16 cellular contexts compared by ENCODE assay signal in the genomic region with DNA sequence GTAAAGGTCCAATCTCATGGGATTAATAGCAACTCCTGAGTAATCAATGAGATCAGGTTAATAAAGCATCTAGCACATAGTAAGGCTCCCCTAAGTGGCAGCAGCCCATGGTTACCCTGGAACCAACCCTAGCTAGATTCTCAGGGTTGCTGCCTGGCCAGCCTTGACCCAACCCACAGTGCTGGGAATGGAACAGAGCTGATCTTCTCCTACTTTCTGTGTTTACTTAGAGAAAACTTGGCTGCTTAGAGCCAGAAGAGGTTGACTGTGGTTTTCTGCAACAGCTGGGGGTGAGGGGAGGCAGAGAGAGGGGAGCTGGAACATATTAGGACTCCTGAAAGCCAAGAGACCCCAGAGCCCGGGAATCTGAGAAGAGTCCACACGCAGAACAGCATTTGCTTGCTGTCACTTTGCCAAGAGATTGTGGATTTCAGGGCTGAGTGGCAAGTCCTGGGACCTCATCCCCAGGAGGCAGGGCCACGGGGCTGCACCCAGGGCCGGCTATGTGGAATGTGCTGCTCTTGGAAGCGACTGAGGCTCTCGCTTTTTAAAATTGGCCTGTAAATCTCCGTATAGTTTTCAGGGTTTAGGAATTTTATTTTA. TPM values are rescaled to one million over a fixed set of nuclear protein-coding genes. Genes with fewer than 3 reads are reported as not detected.
A peak's percentile ranks its signal among the peaks of the same experiment; 100 is the strongest.
DNase-seq lines count a peak whose midpoint lies in the region; ATAC-seq, FAIRE-seq and TF ChIP-seq lines count a peak whose summit lies in the region.
"Had no signal": no experiment of that assay in that cellular context is flagged by ENCODE, and none has a peak within 500 bp of the region (broad histone marks: within the 10 kb centered on the region; RNA-seq: fewer than 3 reads in every experiment).

No MANE protein-coding gene starts in this region.

- H3K27ac ChIP-seq in HCT116 (ENCODE audit: low read depth, low read length) (no peak overlapping the region), esophagus (ENCODE audit: low read depth in 2 of 2, low read length in 1 of 2) (peak overlapping the region; percentile 20 to 36), left lung (no peak overlapping the region)
- H3K27ac ChIP-seq: BLaER1, colonic mucosa, parathyroid adenoma had no signal

- DNase-seq in HCT116 (ENCODE audit: low read depth, low spot score) (no peak), left lung (peak in 1 of 2 donors; percentile 47), HTR-8/SVneo (ENCODE audit: insufficient read length, low spot score) (no peak), amniotic stem cell (lab: John Stamatoyannopoulos, UW) (no peak)
- DNase-seq in stimulated activated naive B cell treated with anti-CD40 and anti-IgM and Interleukin-4, amounts not matched to agents 10 μg/mL and 1 μg/mL and 100 μg/mL, for 72 hours, result no peak
- no peak for DNase-seq in activated CD4-positive, alpha-beta memory T cell treated with anti-CD3 and anti-CD28 coated beads, Interleukin-2, amount 10 ng/mL, durations not matched to agents 7 days and 5 days
- DNase-seq: activated CD4-positive, alpha-beta memory T cell treated with anti-CD3 and anti-CD28 coated beads for 36 hours; activated gamma-delta T cell; colonic mucosa; kidney glomerular epithelial cell; T-helper 9 cell had no signal

- TF ChIP-seq RAD21 in HCT116 (IDR thresholded peaks at IDR 0.05; ENCODE audit: low read depth), result no peak

- 0 out of 2 replicates have a peak overlapping the region, but pooled peaks have one; percentile 7 for H3K4me2 ChIP-seq in HCT116 (ENCODE audit: low read length)
- H3K4me2 ChIP-seq: BLaER1 had no signal

- intact Hi-C loops in HCT116 (cut with micrococcal nuclease) (no loop called here), left lung (cut with DNase I) (no loop called here)

- H4K20me1 ChIP-seq in HCT116 (ENCODE audit: insufficient read depth), result no peaks in the 10 kb centered on the region
- H4K20me1 ChIP-seq: BLaER1 had no signal

- FAIRE-seq in HTR-8/SVneo (lab: Jason Lieb, UNC), result no peak

- H3K4me1 ChIP-seq in HCT116 (ENCODE audit: control insufficient read depth in 1 of 2, insufficient read depth in 2 of 2, low read length in 2 of 2) (peaks cover 3 to 7% of the 10 kb centered on the region in 2 experiments; a peak in 3 of 4 replicates), esophagus (ENCODE audit: control insufficient read depth in 2 of 2, insufficient read depth in 2 of 2, low read length in 1 of 2) (peaks cover 8 to 9% of the 10 kb centered on the region in 2 donors), left lung (peaks cover 16 to 39% of the 10 kb centered on the region in 2 donors)
- H3K4me1 ChIP-seq: colonic mucosa, parathyroid adenoma had no signal

- H3K27me3 ChIP-seq in HCT116 (ENCODE audit: insufficient read depth, low read length) (no peaks in the 10 kb centered on the region), esophagus (ENCODE audit: control insufficient read depth in 1 of 2, insufficient read depth in 2 of 2, low read length in 2 of 2) (no peaks in the 10 kb centered on the region), left lung (no peaks in the 10 kb centered on the region)
- H3K27me3 ChIP-seq: BLaER1, colonic mucosa had no signal

- no peaks in the 10 kb centered on the region for H3K79me2 ChIP-seq in HCT116 (ENCODE audit: insufficient read depth, low read length)
- H3K79me2 ChIP-seq: parathyroid adenoma had no signal

- WGBS in esophagus, 2 donors, result 31 to 53% methylated on average over 7 of the region's 7 CpGs

- H3K9me3 ChIP-seq in HCT116 (ENCODE audit: control insufficient read depth in 1 of 2, insufficient read depth in 1 of 2, low read depth in 1 of 2, low read length in 2 of 2) (no peaks in the 10 kb centered on the region), esophagus (ENCODE audit: control insufficient read depth in 2 of 2, insufficient read depth in 1 of 2, low read depth in 1 of 2, low read length in 1 of 2) (no peaks in the 10 kb centered on the region), left lung (no peaks in the 10 kb centered on the region)
- H3K9me3 ChIP-seq: BLaER1, colonic mucosa had no signal

- POLR2A ChIA-PET in HCT116 (lab: Charles Lee), result no interaction called here
- POLR2A ChIA-PET in activated CD4-positive, alpha-beta memory T cell treated with anti-CD3 and anti-CD28 coated beads, Interleukin-2, amount 10 ng/mL, durations not matched to agents 7 days and 5 days (lab: Charles Lee), result interaction anchor here (0.5 kb wide), 1 partner anchor 224 kb away, joined by 3 read pairs; no protein-coding TSS in a partner anchor

- H3K9me3 Mint-ChIP-seq in stimulated activated naive B cell treated with anti-CD40 and anti-IgM and Interleukin-4, amounts not matched to agents 10 μg/mL and 1 μg/mL and 100 μg/mL, for 72 hours, result peaks cover 2 to 5% of the 10 kb centered on the region in 2 donors
- H3K9me3 Mint-ChIP-seq in activated CD4-positive, alpha-beta memory T cell treated with anti-CD3 and anti-CD28 coated beads, Interleukin-2, amount 10 ng/mL, durations not matched to agents 7 days and 5 days, result peaks cover 2% of the 10 kb centered on the region
- H3K9me3 Mint-ChIP-seq: activated CD4-positive, alpha-beta memory T cell treated with anti-CD3 and anti-CD28 coated beads for 36 hours had no signal

- RAD21 ChIA-PET in HCT116 (lab: Charles Lee; ENCODE audit: low non-redundant PET in 1 of 2, low total read pairs in 2 of 2, uncharacterized antibody in 2 of 2, unreplicated experiment in 2 of 2), result no interaction called here

- no peak overlapping the region for H3K4me3 Mint-ChIP-seq in stimulated activated naive B cell treated with anti-CD40 and anti-IgM and Interleukin-4, amounts not matched to agents 10 μg/mL and 1 μg/mL and 100 μg/mL, for 72 hours
- H3K4me3 Mint-ChIP-seq in activated CD4-positive, alpha-beta memory T cell treated with anti-CD3 and anti-CD28 coated beads, Interleukin-2, amount 10 ng/mL, durations not matched to agents 7 days and 5 days, result no peak overlapping the region
- H3K4me3 Mint-ChIP-seq: activated CD4-positive, alpha-beta memory T cell treated with anti-CD3 and anti-CD28 coated beads for 36 hours; stimulated activated effector memory CD8-positive, alpha-beta T cell treated with anti-CD3 and anti-CD28 coated beads, Interleukin-12 subunit alpha, Interleukin-12 subunit beta, amount 100 ng/mL, for 72 hours had no signal

- peaks cover 8 to 11% of the 10 kb centered on the region in 2 donors for H3K4me1 Mint-ChIP-seq in stimulated activated naive B cell treated with anti-CD40 and anti-IgM and Interleukin-4, amounts not matched to agents 10 μg/mL and 1 μg/mL and 100 μg/mL, for 72 hours
- H3K4me1 Mint-ChIP-seq in activated CD4-positive, alpha-beta memory T cell treated with anti-CD3 and anti-CD28 coated beads, Interleukin-2, amount 10 ng/mL, durations not matched to agents 7 days and 5 days, result no peaks in the 10 kb centered on the region
- H3K4me1 Mint-ChIP-seq: stimulated activated effector memory CD8-positive, alpha-beta T cell treated with anti-CD3 and anti-CD28 coated beads, Interleukin-12 subunit alpha, Interleukin-12 subunit beta, amount 100 ng/mL, for 72 hours had no signal

- no TSS peak for BruUV-seq in HCT116 (replicated peaks; lab: Mats Ljungman, UMichigan)

- H3K9me2 ChIP-seq in HCT116 (ENCODE audit: insufficient read depth), result no peaks in the 10 kb centered on the region

- no peak for TF ChIP-seq POLR2A in HCT116 (IDR thresholded peaks at IDR 0.05; ENCODE audit: borderline replicate concordance, extremely low read depth, insufficient read depth, insufficient read length)

- CTCF ChIA-PET in HCT116 (lab: Charles Lee), result no interaction called here
- CTCF ChIA-PET in activated CD4-positive, alpha-beta memory T cell treated with anti-CD3 and anti-CD28 coated beads, Interleukin-2, amount 10 ng/mL, durations not matched to agents 7 days and 5 days (lab: Charles Lee), result no interaction called here

- H3K27ac Mint-ChIP-seq in stimulated activated naive B cell treated with anti-CD40 and anti-IgM and Interleukin-4, amounts not matched to agents 10 μg/mL and 1 μg/mL and 100 μg/mL, for 72 hours, result peak overlapping the region; percentile 7
- H3K27ac Mint-ChIP-seq in activated CD4-positive, alpha-beta memory T cell treated with anti-CD3 and anti-CD28 coated beads, Interleukin-2, amount 10 ng/mL, durations not matched to agents 7 days and 5 days, result no peak overlapping the region
- H3K27ac Mint-ChIP-seq: activated CD4-positive, alpha-beta memory T cell treated with anti-CD3 and anti-CD28 coated beads for 36 hours; stimulated activated effector memory CD8-positive, alpha-beta T cell treated with anti-CD3 and anti-CD28 coated beads, Interleukin-12 subunit alpha, Interleukin-12 subunit beta, amount 100 ng/mL, for 72 hours had no signal

- H3K36me3 Mint-ChIP-seq in stimulated activated naive B cell treated with anti-CD40 and anti-IgM and Interleukin-4, amounts not matched to agents 10 μg/mL and 1 μg/mL and 100 μg/mL, for 72 hours, result no peaks in the 10 kb centered on the region
- no peaks in the 10 kb centered on the region for H3K36me3 Mint-ChIP-seq in activated CD4-positive, alpha-beta memory T cell treated with anti-CD3 and anti-CD28 coated beads, Interleukin-2, amount 10 ng/mL, durations not matched to agents 7 days and 5 days (ENCODE audit: low read depth)
- H3K36me3 Mint-ChIP-seq: activated CD4-positive, alpha-beta memory T cell treated with anti-CD3 and anti-CD28 coated beads for 36 hours; stimulated activated effector memory CD8-positive, alpha-beta T cell treated with anti-CD3 and anti-CD28 coated beads, Interleukin-12 subunit alpha, Interleukin-12 subunit beta, amount 100 ng/mL, for 72 hours had no signal

- peaks cover 0 to 4% of the 10 kb centered on the region in 2 donors for H3K27me3 Mint-ChIP-seq in stimulated activated naive B cell treated with anti-CD40 and anti-IgM and Interleukin-4, amounts not matched to agents 10 μg/mL and 1 μg/mL and 100 μg/mL, for 72 hours
- H3K27me3 Mint-ChIP-seq in activated CD4-positive, alpha-beta memory T cell treated with anti-CD3 and anti-CD28 coated beads, Interleukin-2, amount 10 ng/mL, durations not matched to agents 7 days and 5 days, result peaks cover 18% of the 10 kb centered on the region
- H3K27me3 Mint-ChIP-seq: activated CD4-positive, alpha-beta memory T cell treated with anti-CD3 and anti-CD28 coated beads for 36 hours had no signal

- peak overlapping the region; percentile 56 for H2AFZ ChIP-seq in HCT116 (ENCODE audit: low read depth, low read length, poor library complexity, severe bottlenecking)
- H2AFZ ChIP-seq: parathyroid adenoma had no signal

- TF ChIP-seq CTCF in HCT116 (IDR thresholded peaks at IDR 0.05 in 2 of 3, conservative IDR thresholded peaks at IDR 0.05 in 1 of 3; ENCODE audit: borderline replicate concordance in 1 of 3, insufficient read depth in 1 of 3, low read depth in 2 of 3, low read length in 2 of 3) (no peak), left lung (IDR thresholded peaks at IDR 0.05) (no peak)

- H3K4me3 ChIP-seq in HCT116 (replicated peaks in 1 of 2; ENCODE audit: low read depth in 1 of 2, low read length in 2 of 2) (no peak overlapping the region), esophagus (ENCODE audit: low read depth in 1 of 2, low read length in 2 of 2) (no peak overlapping the region), left lung (no peak overlapping the region)
- H3K4me3 ChIP-seq: BLaER1, colonic mucosa had no signal

- H3K36me3 ChIP-seq in HCT116 (ENCODE audit: control insufficient read depth in 1 of 2, insufficient read depth in 2 of 2, low read length in 2 of 2) (no peaks in the 10 kb centered on the region), esophagus (ENCODE audit: control insufficient read depth in 2 of 2, insufficient read depth in 2 of 2, low read length in 1 of 2) (no peaks in the 10 kb centered on the region), left lung (no peaks in the 10 kb centered on the region)
- H3K36me3 ChIP-seq: BLaER1, colonic mucosa had no signal

- no peak overlapping the region for H3K9ac ChIP-seq in HCT116 (ENCODE audit: low read length)
- H3K9ac ChIP-seq: BLaER1, parathyroid adenoma had no signal

- ATAC-seq in HCT116, result peak; percentile 42; the same call in 1 of the 2 replicates
- ATAC-seq in left lung, result peak; percentile 70
- ATAC-seq in stimulated activated naive B cell treated with anti-CD40 and anti-IgM and Interleukin-4, amounts not matched to agents 10 μg/mL and 1 μg/mL and 100 μg/mL, for 72 hours (replicated peaks), result no peak
- ATAC-seq in GM18907 (IDR thresholded peaks at IDR 0.05; ENCODE audit: unreplicated experiment), result no peak
- ATAC-seq: stimulated activated effector memory CD8-positive, alpha-beta T cell treated with anti-CD3 and anti-CD28 coated beads, Interleukin-12 subunit alpha, Interleukin-12 subunit beta, amount 100 ng/mL, for 72 hours had no signal

RNA-seq across cellular contexts. Expression of gene MED13L, which starts 22.2 kb away (rescaled TPM):
- total RNA-seq in HCT116 (2021; ENCODE audit: unreplicated experiment), result 176 TPM
- polyA plus RNA-seq in HCT116 (2012), result 36.9 and 42.0 TPM in 2 replicates
- polyA plus RNA-seq in esophagus, result 10 to 100 TPM; 15.0 to 16.8 TPM
- total RNA-seq in left lung, result 100 to 1,000 TPM in 1 of 2 donors, 10 to 100 TPM in 1; 98.6 to 123 TPM
- 10 to 100 TPM; 68.3 to 71.8 TPM for total RNA-seq in activated CD4-positive, alpha-beta memory T cell treated with anti-CD3 and anti-CD28 coated beads, Interleukin-2, amount 10 ng/mL, durations not matched to agents 7 days and 5 days

Comparison
In these comparisons a context has a peak if more than half of its experiments do, and no peak if none do; other contexts are left out.
1. ATAC-seq: peak in HCT116 (single experiment) and left lung (single experiment); none in stimulated activated naive B cell treated with anti-CD40 and anti-IgM and Interleukin-4, amounts not matched to agents 10 μg/mL and 1 μg/mL and 100 μg/mL, for 72 hours (0 of 2) and GM18907 (single experiment).
2. H3K27ac ChIP-seq: peak in esophagus (2 of 2); none in HCT116 (single experiment) and left lung (0 of 2).